ENCODE assay signal across 12 cellular contexts in the genomic region with DNA sequence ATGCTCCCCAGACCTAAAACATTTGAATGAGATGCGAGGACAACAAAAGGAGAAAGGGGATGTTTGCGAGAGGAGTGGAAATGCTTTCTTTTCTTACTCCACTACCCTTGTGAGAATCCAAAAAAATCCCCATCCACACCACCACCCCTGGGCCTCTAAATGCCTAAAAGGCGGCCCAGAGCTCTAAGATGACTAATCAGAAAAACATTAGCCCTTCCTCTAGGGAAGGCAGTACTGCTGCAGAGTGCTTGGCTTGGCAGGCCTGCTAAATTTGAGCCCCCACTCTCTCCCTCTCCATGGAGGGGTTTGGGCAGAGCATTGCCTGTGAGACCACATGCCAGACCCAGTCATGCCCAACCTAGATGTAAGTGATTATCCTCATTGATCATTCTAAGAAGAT.
DNase-seq lines count a peak whose midpoint lies in the region; ATAC-seq and TF ChIP-seq lines count a peak whose summit lies in the region.
"Had no signal": no experiment of that assay in that cellular context is flagged by ENCODE, and none has a peak within 500 bp of the region (broad histone marks: within the 10 kb centered on the region; RNA-seq: fewer than 3 reads in every experiment).

No MANE protein-coding gene starts in this region.

- WGBS in spleen, 5 donors: 73 to 86% (median 78%) methylated on average over 3 of the region's 3 CpGs

- no peak overlapping the region for H3K27ac ChIP-seq in spleen

- TF ChIP-seq CTCF in fibroblast of mammary gland (conservative IDR thresholded peaks at IDR 0.05; ENCODE audit: control insufficient read depth, insufficient read depth, low read depth, low read length) (no peak), spleen (IDR thresholded peaks at IDR 0.05 in 8 of 11, conservative IDR thresholded peaks at IDR 0.05 in 3 of 11) (no peak)

- H3K4me1 ChIP-seq in spleen: no peaks in the 10 kb centered on the region

- no peaks in the 10 kb centered on the region for H3K27me3 ChIP-seq in spleen (replicated peaks in 1 of 7)

- peak; percentile 45 for ATAC-seq in GM19463 (IDR thresholded peaks at IDR 0.05; ENCODE audit: unreplicated experiment)
- ATAC-seq in HG02852 (IDR thresholded peaks at IDR 0.05; ENCODE audit: unreplicated experiment): no peak

- H3K4me3 ChIP-seq in fibroblast of mammary gland (ENCODE audit: control insufficient read depth, low read depth, low read length) (no peak overlapping the region), skeletal muscle cell (ENCODE audit: low read depth, low read length) (no peak overlapping the region), spleen (no peak overlapping the region)

- H3K36me3 ChIP-seq in spleen: no peaks in the 10 kb centered on the region

- no peak for TF ChIP-seq POLR2A in spleen (IDR thresholded peaks at IDR 0.05)

- no peaks in the 10 kb centered on the region for H3K9me3 ChIP-seq in spleen

- intact Hi-C loops in spleen (cut with DNase I; ENCODE audit: low total_unique reads): no loop called here

- peak; percentile 16 for DNase-seq in M059J (ENCODE audit: low read depth)
- DNase-seq in fibroblast of mammary gland (ENCODE audit: low read depth): peak; percentile 13
- DNase-seq in skeletal muscle cell (ENCODE audit: low read depth): peak; percentile 22
- DNase-seq in DMS153 treated with DMSO at 0.1 percent for 48 hours (lab: John Stamatoyannopoulos, UW; ENCODE audit: unreplicated experiment): no peak
- DNase-seq in NCI-H524 treated with DMSO at 0.1 percent for 48 hours (lab: John Stamatoyannopoulos, UW): no peak
- DNase-seq in spleen: no peak
- DNase-seq: activated CD4-positive, CD25-positive, alpha-beta regulatory T cell treated with anti-CD3 and anti-CD28 coated beads, Interleukin-2, amount 50 U/mL, for 72 hours; activated T-cell treated with anti-CD3 and anti-CD28 coated beads, Interleukin-2, amount 50 U/mL, for 1 hour; CD4-positive, CD25-positive, alpha-beta regulatory T cell; retina had no signal

Comparison
In these comparisons a context has a peak if more than half of its experiments do, and no peak if none do; other contexts are left out.
1. DNase-seq: peak in M059J (single experiment), fibroblast of mammary gland (single experiment) and skeletal muscle cell (single experiment); none in DMS153 treated with DMSO at 0.1 percent for 48 hours (single experiment), NCI-H524 treated with DMSO at 0.1 percent for 48 hours (single experiment) and spleen (single experiment).